In the genomic region with DNA sequence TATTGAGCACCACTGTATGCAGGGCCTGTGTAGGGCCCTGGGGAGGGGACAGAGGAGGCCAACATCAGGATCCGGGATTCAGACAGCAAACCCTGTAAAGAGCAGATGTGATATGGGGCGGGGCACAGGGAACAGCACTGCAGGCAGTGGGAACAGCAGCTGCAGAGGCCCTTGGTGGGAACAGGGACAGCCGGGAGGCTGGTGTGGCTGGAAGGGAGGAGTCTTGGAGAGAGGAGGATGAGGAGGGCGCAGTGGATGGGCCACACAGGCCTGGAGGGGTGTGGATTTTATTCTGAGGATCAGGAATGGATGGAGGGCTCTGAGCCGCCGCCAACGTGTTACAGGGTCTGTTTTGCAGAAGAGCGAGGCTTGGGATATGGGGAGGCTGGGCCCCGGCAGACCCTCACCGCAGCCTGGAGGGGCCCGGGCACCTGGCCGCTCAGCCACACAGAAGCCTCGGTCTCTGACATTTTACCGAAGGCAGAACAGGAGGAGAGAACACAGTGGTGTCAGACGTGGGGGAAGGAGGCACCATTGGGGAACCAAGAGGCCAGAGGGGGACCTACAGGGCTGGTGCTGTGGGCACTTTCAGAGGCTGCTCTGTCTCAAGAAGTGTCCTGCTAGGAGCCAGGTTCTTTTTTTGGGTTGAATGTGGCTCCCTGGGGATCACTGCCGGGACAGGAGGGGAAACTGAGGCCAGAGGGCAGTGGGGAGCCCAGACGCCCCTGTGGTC, we compare ENCODE assay signal across 18 cellular contexts. TPM values are rescaled to one million over a fixed set of nuclear protein-coding genes. Genes with fewer than 3 reads are reported as not detected.
DNase-seq lines count a peak whose midpoint lies in the region; ATAC-seq and TF ChIP-seq lines count a peak whose summit lies in the region.
"Had no signal": no experiment of that assay in that cellular context is flagged by ENCODE, and none has a peak within 500 bp of the region (broad histone marks: within the 10 kb centered on the region; RNA-seq: fewer than 3 reads in every experiment).

No MANE protein-coding gene starts in this region.

- WGBS in right cardiac atrium: 84% methylated on average over 17 of the region's 17 CpGs

- H3K27ac Mint-ChIP-seq in stimulated activated memory B cell treated with anti-CD40 and anti-IgM and Interleukin-4, amounts not matched to agents 10 μg/mL and 1 μg/mL and 100 μg/mL, for 72 hours: peak overlapping the region; percentile 57
- no peak overlapping the region for H3K27ac Mint-ChIP-seq in mesothelial cell of epicardium

- intact Hi-C loops in colonic mucosa (cut with DNase I): no loop called here
- intact Hi-C loops in right cardiac atrium (cut with DNase I): loop anchor here in 1 of 4 donors (5.0 kb wide), 1 partner anchor 45 kb away; no protein-coding TSS in a partner anchor

- TF ChIP-seq POLR2A in erythroblast (IDR thresholded peaks at IDR 0.05; ENCODE audit: low read length): no peak

- no peaks in the 10 kb centered on the region for H3K9me3 ChIP-seq in OCI-LY3 (ENCODE audit: insufficient read depth, low read length)
- no peaks in the 10 kb centered on the region for H3K9me3 ChIP-seq in colonic mucosa
- H3K9me3 ChIP-seq in right cardiac atrium (ENCODE audit: control insufficient read depth, low read length): no peaks in the 10 kb centered on the region
- H3K9me3 ChIP-seq: HAP-1, SJCRH30 had no signal

- in situ Hi-C loops in GM13977 (cut with MboI; ENCODE audit: low pct_unique_long_range_greater_than_20kb, low sequenced_read_pairs, unreplicated experiment): loop anchor here (25.0 kb wide), 1 partner anchor 95 kb away; the partner anchor contains the start of gene NDUFS7

- no peaks in the 10 kb centered on the region for H3K36me3 Mint-ChIP-seq in stimulated activated memory B cell treated with anti-CD40 and anti-IgM and Interleukin-4, amounts not matched to agents 10 μg/mL and 1 μg/mL and 100 μg/mL, for 72 hours
- no peaks in the 10 kb centered on the region for H3K36me3 Mint-ChIP-seq in mesothelial cell of epicardium
- H3K36me3 Mint-ChIP-seq: CD8-positive, alpha-beta memory T cell had no signal

- peak overlapping the region; percentile 52 for H3K4me3 Mint-ChIP-seq in stimulated activated memory B cell treated with anti-CD40 and anti-IgM and Interleukin-4, amounts not matched to agents 10 μg/mL and 1 μg/mL and 100 μg/mL, for 72 hours
- no peak overlapping the region for H3K4me3 Mint-ChIP-seq in mesothelial cell of epicardium

- no peaks in the 10 kb centered on the region for H4K20me1 ChIP-seq in OCI-LY3 (ENCODE audit: insufficient read depth, low read length)

- no peak for ATAC-seq in stimulated activated memory B cell treated with anti-CD40 and anti-IgM and Interleukin-4, amounts not matched to agents 10 μg/mL and 1 μg/mL and 100 μg/mL, for 72 hours
- no peak for ATAC-seq in right cardiac atrium

- H3K4me3 ChIP-seq in OCI-LY3 (ENCODE audit: low read length) (peak overlapping the region; percentile 74), colonic mucosa (peak overlapping the region; percentile 23), right cardiac atrium (ENCODE audit: low read length) (no peak overlapping the region)
- H3K4me3 ChIP-seq: HAP-1, SJCRH30 had no signal

- H3K4me1 ChIP-seq in OCI-LY3 (ENCODE audit: low read length) (peaks cover 37% of the 10 kb centered on the region), colonic mucosa (peaks cover 6% of the 10 kb centered on the region), right cardiac atrium (ENCODE audit: control insufficient read depth, insufficient read depth, low read length) (no peaks in the 10 kb centered on the region)

- TF ChIP-seq CTCF in GM13977 (IDR thresholded peaks at IDR 0.05; ENCODE audit: extremely low read depth, insufficient read depth, missing control alignments): no peak
- TF ChIP-seq CTCF in OCI-LY3 (IDR thresholded peaks at IDR 0.05; ENCODE audit: low read depth, low read length): no peak
- TF ChIP-seq CTCF in colonic mucosa (IDR thresholded peaks at IDR 0.05): no peak
- TF ChIP-seq CTCF in mesothelial cell of epicardium (IDR thresholded peaks at IDR 0.05; ENCODE audit: unreplicated experiment): no peak

- DNase-seq in GM13977 (ENCODE audit: low spot score) (peak; percentile 60), colonic mucosa (peak; percentile 47), right cardiac atrium (no peak), mesothelial cell of epicardium (ENCODE audit: low spot score in 2 of 2, unreplicated experiment in 2 of 2) (no peak), erythroblast (lab: John Stamatoyannopoulos, UW) (no peak)
- DNase-seq: ACHN; CD8-positive, alpha-beta memory T cell; EL; NCI-H1417 treated with DMSO at 0.1 percent for 48 hours; NCI-H2029 treated with DMSO at 0.1 percent for 48 hours; NCI-H510A; SJCRH30; SW 1271 had no signal

- H3K4me2 ChIP-seq in OCI-LY3 (ENCODE audit: low read length): peak overlapping the region; percentile 94

- H3K27ac ChIP-seq in OCI-LY3 (ENCODE audit: low read length): peak overlapping the region; percentile 7; the same call in 1 of the 2 replicates
- peak overlapping the region; percentile 73 for H3K27ac ChIP-seq in colonic mucosa
- H3K27ac ChIP-seq in right cardiac atrium (ENCODE audit: low read length): no peak overlapping the region
- H3K27ac ChIP-seq: RWPE1, SJCRH30 had no signal

- H3K9me3 Mint-ChIP-seq in stimulated activated memory B cell treated with anti-CD40 and anti-IgM and Interleukin-4, amounts not matched to agents 10 μg/mL and 1 μg/mL and 100 μg/mL, for 72 hours: no peaks in the 10 kb centered on the region
- H3K9me3 Mint-ChIP-seq in mesothelial cell of epicardium: no peaks in the 10 kb centered on the region
- H3K9me3 Mint-ChIP-seq: CD8-positive, alpha-beta memory T cell had no signal

- H3K27me3 Mint-ChIP-seq in stimulated activated memory B cell treated with anti-CD40 and anti-IgM and Interleukin-4, amounts not matched to agents 10 μg/mL and 1 μg/mL and 100 μg/mL, for 72 hours: peaks cover 84% of the 10 kb centered on the region
- H3K27me3 Mint-ChIP-seq in mesothelial cell of epicardium (ENCODE audit: low read depth): no peaks in the 10 kb centered on the region

- H3K9ac ChIP-seq in OCI-LY3 (ENCODE audit: low read length) (peak overlapping the region; percentile 44; the same call in 1 of the 2 replicates), colonic mucosa (ENCODE audit: low read depth in 2 of 2, low read length in 2 of 2) (peak overlapping the region in 1 of 2 donors; percentile 79)

- H3K36me3 ChIP-seq in OCI-LY3 (replicated peaks; ENCODE audit: low read depth, low read length): no peaks in the 10 kb centered on the region
- H3K36me3 ChIP-seq in colonic mucosa: no peaks in the 10 kb centered on the region
- H3K36me3 ChIP-seq: HAP-1, SJCRH30 had no signal

- no peaks in the 10 kb centered on the region for H3K79me2 ChIP-seq in OCI-LY3 (ENCODE audit: low read length)

- H3K4me1 Mint-ChIP-seq in stimulated activated memory B cell treated with anti-CD40 and anti-IgM and Interleukin-4, amounts not matched to agents 10 μg/mL and 1 μg/mL and 100 μg/mL, for 72 hours: peaks cover 31% of the 10 kb centered on the region
- H3K4me1 Mint-ChIP-seq in mesothelial cell of epicardium: no peaks in the 10 kb centered on the region

- peaks cover 33% of the 10 kb centered on the region for H3K27me3 ChIP-seq in OCI-LY3 (ENCODE audit: low read depth, low read length)
- peaks cover 4% of the 10 kb centered on the region for H3K27me3 ChIP-seq in colonic mucosa
- H3K27me3 ChIP-seq in right cardiac atrium (ENCODE audit: control insufficient read depth, insufficient read depth): no peaks in the 10 kb centered on the region

- H2AFZ ChIP-seq in OCI-LY3 (ENCODE audit: low read depth, low read length): peak overlapping the region; percentile 62; the same call in 1 of the 2 replicates

RNA-seq across cellular contexts. Expression of gene EFNA2, which starts 6.9 kb away (rescaled TPM):
- total RNA-seq in colonic mucosa: 10 to 100 TPM; 72.8 to 86.1 TPM
- total RNA-seq in right cardiac atrium: not detected
- not detected for polyA plus RNA-seq in right cardiac atrium
- total RNA-seq in mesothelial cell of epicardium: 13.1 to 15.0 TPM (median 14.0 TPM) in 3 replicates
- total RNA-seq: CD8-positive, alpha-beta memory T cell; LHCN-M2 had no signal
- polyA plus RNA-seq: CD8-positive, alpha-beta memory T cell had no signal

RNA-seq across cellular contexts. Expression of gene FAM174C, which starts 17.3 kb away (rescaled TPM):
- total RNA-seq in colonic mucosa (100 to 1,000 TPM in 1 of 2 donors, 10 to 100 TPM in 1; 41.8 to 114 TPM), right cardiac atrium (10 to 100 TPM; 15.9 to 18.1 (median 17.0) TPM), mesothelial cell of epicardium (24.4 to 25.8 TPM (median 25.5 TPM) in 3 replicates)
- 25.3 TPM for polyA plus RNA-seq in right cardiac atrium

RNA-seq across cellular contexts. Expression of gene CIRBP, which starts 23.5 kb away (rescaled TPM):
- total RNA-seq in colonic mucosa: 100 to 1,000 TPM; 163 to 179 TPM
- total RNA-seq in right cardiac atrium: 100 to 1,000 TPM; 288 to 417 (median 333) TPM
- 370 TPM for polyA plus RNA-seq in right cardiac atrium
- 659 to 674 TPM (median 670 TPM) in 3 replicates for total RNA-seq in mesothelial cell of epicardium

RNA-seq across cellular contexts. Expression of gene MIDN, which starts 44.2 kb away (rescaled TPM):
- 100 to 1,000 TPM; 172 to 177 TPM for total RNA-seq in colonic mucosa
- total RNA-seq in right cardiac atrium: 100 to 1,000 TPM in 1 of 4 donors, 10 to 100 TPM in 3; 50.2 to 123 (median 62.4) TPM
- polyA plus RNA-seq in right cardiac atrium: 45.6 TPM
- 168 to 177 TPM (median 172 TPM) in 3 replicates for total RNA-seq in mesothelial cell of epicardium

RNA-seq across cellular contexts. Expression of gene ATP5F1D, which starts 51.0 kb away (rescaled TPM):
- total RNA-seq in colonic mucosa: 100 to 1,000 TPM; 359 to 627 TPM
- total RNA-seq in right cardiac atrium: 100 to 1,000 TPM; 490 to 706 (median 622) TPM
- 660 TPM for polyA plus RNA-seq in right cardiac atrium
- 105 to 115 TPM (median 108 TPM) in 3 replicates for total RNA-seq in mesothelial cell of epicardium

Comparison
In these comparisons a context has a peak if more than half of its experiments do, and no peak if none do; other contexts are left out.
1. DNase-seq: peak in GM13977 (single experiment) and colonic mucosa (single experiment); none in right cardiac atrium (0 of 3), mesothelial cell of epicardium (0 of 2) and erythroblast (0 of 2).
2. RNA of gene EFNA2, which starts 6.9 kb away (total RNA-seq): 72.8 to 86.1 TPM in colonic mucosa and 13.1 to 15.0 TPM in mesothelial cell of epicardium; not detected in right cardiac atrium; every median in the first group is over 10 times any median in the second.